ENCODE assay signal across 38 cellular contexts in genomic region chr6:46688966-46689335, GRCh38. TPM values are rescaled to one million over a fixed set of nuclear protein-coding genes. Genes with fewer than 3 reads are reported as not detected.
"Had no signal": no experiment of that assay in that cellular context is flagged by ENCODE, and none has a peak within 500 bp of the region (broad histone marks: within the 10 kb centered on the region; RNA-seq: fewer than 3 reads in every experiment).

No MANE protein-coding gene starts in this region.

- ATAC-seq: activated CD4-positive, CD25-positive, alpha-beta regulatory T cell treated with anti-CD3 and anti-CD28 coated beads, Interleukin-2, amount 50 U/mL, for 24 hours; activated CD8-positive, alpha-beta T cell treated with anti-CD3 and anti-CD28 coated beads for 36 hours; activated T-cell treated with anti-CD3 and anti-CD28 coated beads, Interleukin-2, amount 50 U/mL, for 4 hours; activated T-helper 17 cell treated with anti-CD3 and anti-CD28 coated beads, Interleukin-2, amount 50 U/mL, for 72 hours; gastroesophageal sphincter; T-helper 17 cell had no signal

- H3K4me1 ChIP-seq: esophagus squamous epithelium had no signal

- H3K36me3 Mint-ChIP-seq: activated naive CD8-positive, alpha-beta T cell had no signal

- H3K4me1 Mint-ChIP-seq: activated B cell treated with CpG ODN at 0.5 μM for 24 hours; activated T-helper 17 cell treated with anti-CD3 and anti-CD28 coated beads, Interleukin-2, amount 50 U/mL, for 72 hours had no signal

- H3K27me3 ChIP-seq: brain microvascular endothelial cell, esophagus squamous epithelium, gastroesophageal sphincter had no signal

- H3K4me3 ChIP-seq: esophagus squamous epithelium, gastroesophageal sphincter had no signal

- H3K36me3 ChIP-seq: brain microvascular endothelial cell, esophagus squamous epithelium, gastroesophageal sphincter, WERI-Rb-1 had no signal

- H3K9me3 Mint-ChIP-seq: activated B cell treated with CpG ODN at 0.5 μM for 24 hours; activated CD8-positive, alpha-beta T cell treated with anti-CD3 and anti-CD28 coated beads for 36 hours; activated T-cell treated with anti-CD3 and anti-CD28 coated beads, Interleukin-2, amount 50 U/mL, for 4 hours; activated T-helper 17 cell treated with anti-CD3 and anti-CD28 coated beads, Interleukin-2, amount 50 U/mL, for 72 hours; T-helper 2 cell treated with Interferon-gamma antibody and Interleukin-4, amounts not matched to agents 5 μg/mL and 100 μg/mL, for 36 hours had no signal

- H3K27ac Mint-ChIP-seq: activated B cell treated with CpG ODN at 0.5 μM for 24 hours; activated CD8-positive, alpha-beta T cell treated with anti-CD3 and anti-CD28 coated beads for 36 hours; activated naive CD8-positive, alpha-beta T cell; activated T-helper 17 cell treated with anti-CD3 and anti-CD28 coated beads, Interleukin-2, amount 50 U/mL, for 72 hours; T-helper 17 cell; T-helper 2 cell treated with Interferon-gamma antibody and Interleukin-4, amounts not matched to agents 5 μg/mL and 100 μg/mL, for 36 hours had no signal

- DNase-seq: activated B cell treated with CpG ODN at 0.5 μM for 24 hours; activated CD4-positive, alpha-beta T cell treated with anti-CD3 and anti-CD28 coated beads for 48 hours; activated CD4-positive, alpha-beta T cell treated with anti-CD3 and anti-CD28 coated beads, Interleukin-2, amount 50 U/mL, for 1 hour; activated CD4-positive, alpha-beta T cell treated with anti-CD3 and anti-CD28 coated beads, Interleukin-2, amount 50 U/mL, for 48 hours; activated CD8-positive, alpha-beta memory T cell treated with anti-CD3 and anti-CD28 coated beads for 24 hours; activated CD8-positive, alpha-beta T cell treated with anti-CD3 and anti-CD28 coated beads for 36 hours; activated effector memory CD4-positive, alpha-beta T cell treated with Interleukin-2 at 50 U/mL for 16 hours; activated gamma-delta T cell treated with Interleukin-2 at 50 U/mL for 16 hours; activated naive CD4-positive, alpha-beta T cell treated with anti-CD3 and anti-CD28 coated beads, Interleukin-2, amount 50 U/mL, for 16 hours; activated naive CD4-positive, alpha-beta T cell treated with Interleukin-2 at 50 U/mL for 16 hours; activated T-cell treated with anti-CD3 and anti-CD28 coated beads, Interleukin-2, amount 50 U/mL, for 4 hours; amniotic stem cell; anterior cingulate cortex; brain microvascular endothelial cell; cortex of kidney; effector CD8-positive, alpha-beta T cell; esophagus squamous epithelium; foreskin melanocyte; T-helper 17 cell; T1000; WERI-Rb-1 had no signal

- H3K4me3 Mint-ChIP-seq: activated B cell treated with CpG ODN at 0.5 μM for 24 hours; activated CD8-positive, alpha-beta T cell treated with anti-CD3 and anti-CD28 coated beads for 36 hours; activated naive CD8-positive, alpha-beta T cell; activated T-cell treated with anti-CD3 and anti-CD28 coated beads, Interleukin-2, amount 50 U/mL, for 4 hours; activated T-helper 17 cell treated with anti-CD3 and anti-CD28 coated beads, Interleukin-2, amount 50 U/mL, for 72 hours; T-helper 17 cell; T-helper 2 cell treated with Interferon-gamma antibody and Interleukin-4, amounts not matched to agents 5 μg/mL and 100 μg/mL, for 36 hours had no signal

- H3K9me3 ChIP-seq: gastroesophageal sphincter had no signal

- FAIRE-seq: astrocyte, colon, endometrium, endothelial cell of umbilical vein had no signal

- H3K27ac ChIP-seq: brain microvascular endothelial cell, epithelial cell of prostate, esophagus squamous epithelium, gastroesophageal sphincter, WERI-Rb-1 had no signal

- H3K27me3 Mint-ChIP-seq: activated B cell treated with CpG ODN at 0.5 μM for 24 hours; activated CD8-positive, alpha-beta T cell treated with anti-CD3 and anti-CD28 coated beads for 36 hours had no signal

RNA-seq across cellular contexts. Expression of gene TDRD6, which starts 1.3 kb away (rescaled TPM):
- total RNA-seq: activated B cell treated with CpG ODN at 0.5 μM for 24 hours; activated CD8-positive, alpha-beta T cell treated with anti-CD3 and anti-CD28 coated beads for 36 hours; activated T-cell treated with anti-CD3 and anti-CD28 coated beads, Interleukin-2, amount 50 U/mL, for 4 hours; activated T-helper 17 cell treated with anti-CD3 and anti-CD28 coated beads, Interleukin-2, amount 50 U/mL, for 72 hours; endothelial cell of umbilical vein; T-helper 17 cell had no signal

RNA-seq across cellular contexts. Expression of gene CYP39A1, which starts 36.3 kb away (rescaled TPM):
- total RNA-seq: activated B cell treated with CpG ODN at 0.5 μM for 24 hours; activated CD8-positive, alpha-beta T cell treated with anti-CD3 and anti-CD28 coated beads for 36 hours; activated T-cell treated with anti-CD3 and anti-CD28 coated beads, Interleukin-2, amount 50 U/mL, for 4 hours; activated T-helper 17 cell treated with anti-CD3 and anti-CD28 coated beads, Interleukin-2, amount 50 U/mL, for 72 hours; endothelial cell of umbilical vein; T-helper 17 cell had no signal
- polyA plus RNA-seq: endothelial cell of umbilical vein had no signal

RNA-seq across cellular contexts. Expression of gene PLA2G7, which starts 46.2 kb away (rescaled TPM):
- total RNA-seq: activated CD8-positive, alpha-beta T cell treated with anti-CD3 and anti-CD28 coated beads for 36 hours; activated T-cell treated with anti-CD3 and anti-CD28 coated beads, Interleukin-2, amount 50 U/mL, for 4 hours; activated T-helper 17 cell treated with anti-CD3 and anti-CD28 coated beads, Interleukin-2, amount 50 U/mL, for 72 hours; chondrocyte; endothelial cell of umbilical vein; fibroblast of lung; fibroblast of villous mesenchyme; gastroesophageal sphincter; glomerular endothelial cell had no signal
- polyA plus RNA-seq: endothelial cell of umbilical vein, fibroblast of lung had no signal

RNA-seq across cellular contexts. Expression of gene ANKRD66, which starts 57.8 kb away (rescaled TPM):
- total RNA-seq: activated B cell treated with CpG ODN at 0.5 μM for 24 hours; activated CD8-positive, alpha-beta T cell treated with anti-CD3 and anti-CD28 coated beads for 36 hours; activated T-cell treated with anti-CD3 and anti-CD28 coated beads, Interleukin-2, amount 50 U/mL, for 4 hours; activated T-helper 17 cell treated with anti-CD3 and anti-CD28 coated beads, Interleukin-2, amount 50 U/mL, for 72 hours; astrocyte; chondrocyte; dermis microvascular lymphatic vessel endothelial cell; endothelial cell of umbilical vein; esophagus squamous epithelium; fibroblast of lung; fibroblast of villous mesenchyme; glomerular endothelial cell; T-helper 17 cell had no signal
- polyA plus RNA-seq: adipose tissue, endothelial cell of umbilical vein, esophagus, fibroblast of lung had no signal
